In the genomic region with DNA sequence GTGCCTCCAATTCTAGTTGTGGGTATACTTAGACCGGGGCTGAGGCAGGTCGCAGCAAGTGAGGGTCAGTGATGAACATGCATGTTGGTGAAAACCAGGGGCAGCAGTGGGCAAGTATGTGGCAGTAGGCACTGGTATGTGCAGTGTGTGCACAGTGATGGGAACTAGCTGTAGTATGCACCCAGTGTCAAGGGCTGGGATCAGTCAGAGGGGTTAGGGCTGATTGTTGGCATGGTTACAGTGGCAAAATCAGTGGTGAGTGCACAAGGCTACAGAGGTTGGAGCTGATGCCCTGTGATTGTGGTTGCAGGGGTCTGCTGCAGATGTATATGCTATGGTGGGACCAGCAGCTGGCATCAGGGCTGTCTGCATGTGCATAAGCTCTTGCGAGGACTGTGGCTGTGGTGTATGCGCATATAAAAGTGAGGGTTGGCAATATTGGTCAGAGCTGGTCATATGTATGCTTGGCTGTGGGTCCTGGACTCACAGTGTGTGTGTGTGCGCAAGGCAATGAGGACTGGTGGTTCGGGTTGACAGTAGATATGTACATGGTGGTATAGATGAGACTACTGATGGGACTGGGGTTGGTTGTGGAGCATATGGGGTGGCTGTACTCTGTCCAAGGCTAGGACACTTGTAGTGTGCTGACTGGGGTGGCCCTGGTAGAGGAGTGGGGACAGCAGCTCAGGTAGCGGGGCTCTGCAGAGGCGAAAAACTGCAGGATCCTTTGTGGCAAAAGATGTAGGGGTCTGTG, we compare ENCODE assay signal across 23 cellular contexts.
"Had no signal": no experiment of that assay in that cellular context is flagged by ENCODE, and none has a peak within 500 bp of the region (broad histone marks: within the 10 kb centered on the region; RNA-seq: fewer than 3 reads in every experiment).

No MANE protein-coding gene starts in this region.

- H3K4me2 ChIP-seq: smooth muscle cell had no signal

- DNase-seq: colonic mucosa; dermis blood vessel endothelial cell; esophagus squamous epithelium; foreskin fibroblast; glutamatergic neuron; left colon; left ventricle myocardium superior; mesenchymal stem cell; midbrain; naive B cell; nephron progenitor cell; right cardiac atrium; stimulated activated CD4-positive, alpha-beta T cell treated with anti-CD3 and anti-CD28 coated beads, Interleukin-2, amount 100 ng/mL, for 48 hours; stomach; substantia nigra; transverse colon had no signal

- H3K4me1 ChIP-seq: colonic mucosa, gastroesophageal sphincter, stomach, transverse colon had no signal

- H3K36me3 ChIP-seq: colonic mucosa, esophagus squamous epithelium, gastroesophageal sphincter, neutrophil, stomach, thoracic aorta, transverse colon had no signal

- H3K27ac Mint-ChIP-seq: nephron progenitor cell had no signal

- H3K4me1 Mint-ChIP-seq: nephron progenitor cell had no signal

- FAIRE-seq: keratinocyte, urothelium cell line had no signal

- H3K9me3 ChIP-seq: colonic mucosa, esophagus squamous epithelium, gastroesophageal sphincter, neutrophil, stomach, thoracic aorta, transverse colon had no signal

- H3K36me3 Mint-ChIP-seq: naive B cell had no signal

- H3K27ac ChIP-seq: colonic mucosa, esophagus squamous epithelium, gastroesophageal sphincter, neutrophil, stomach, thoracic aorta, transverse colon had no signal

- H3K4me3 Mint-ChIP-seq: naive B cell, nephron progenitor cell had no signal

- H3K4me3 ChIP-seq: colonic mucosa, esophagus squamous epithelium, gastroesophageal sphincter, lung, smooth muscle cell, stomach, thoracic aorta, transverse colon had no signal

- H3K27me3 ChIP-seq: colonic mucosa, esophagus squamous epithelium, gastroesophageal sphincter, neutrophil, stomach, transverse colon had no signal

- ATAC-seq: gastroesophageal sphincter, left colon, left ventricle myocardium superior, right cardiac atrium had no signal
